In the genomic region with DNA sequence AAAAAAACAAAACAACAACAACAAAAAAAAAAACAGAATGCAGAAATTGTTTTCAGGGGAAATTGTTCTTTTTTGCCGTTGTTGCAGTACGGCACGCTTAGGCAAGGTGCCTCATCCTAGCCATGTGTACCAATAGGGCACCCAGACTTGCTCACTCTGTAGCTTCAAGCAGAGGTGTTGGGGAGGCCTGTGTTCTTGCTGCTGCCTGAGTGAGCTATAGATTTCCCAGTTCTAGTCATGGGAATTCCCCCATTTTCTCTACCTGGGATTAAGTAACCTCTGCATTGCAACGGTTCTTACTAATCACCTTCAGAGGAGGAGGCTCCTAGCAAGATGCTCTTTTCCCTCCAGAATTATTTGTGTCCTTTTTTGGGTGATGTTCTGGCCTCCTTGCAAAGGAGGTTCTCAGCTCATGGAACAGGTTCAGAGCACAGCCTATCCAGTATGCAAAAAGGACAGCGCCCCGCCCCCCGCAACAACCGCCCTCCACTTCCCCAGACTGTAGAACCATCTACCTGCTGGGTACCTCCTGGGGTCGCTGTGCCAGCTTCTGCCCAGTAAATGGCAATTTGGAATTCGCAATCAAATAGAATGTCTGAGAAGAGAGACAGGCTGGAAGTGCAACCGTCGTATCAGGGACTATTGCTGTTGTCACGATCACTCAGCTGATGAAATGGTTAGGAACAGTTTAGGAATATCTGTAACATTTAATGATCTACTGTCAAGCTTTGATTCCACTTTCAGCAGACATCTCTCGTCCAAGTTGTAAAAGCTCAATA, we compare ENCODE assay signal across 15 cellular contexts. TPM values are rescaled to one million over a fixed set of nuclear protein-coding genes. Genes with fewer than 3 reads are reported as not detected.
DNase-seq lines count a peak whose midpoint lies in the region; ATAC-seq, FAIRE-seq and TF ChIP-seq lines count a peak whose summit lies in the region.
"Had no signal": no experiment of that assay in that cellular context is flagged by ENCODE, and none has a peak within 500 bp of the region (broad histone marks: within the 10 kb centered on the region; RNA-seq: fewer than 3 reads in every experiment).

No MANE protein-coding gene starts in this region.

- CTCF ChIA-PET in endothelial cell of umbilical vein (lab: Charles Lee), result interaction anchor here (0.7 to 4.8 kb wide), 13 partner anchors 12 to 397 kb away, joined by 3 to 54 read pairs (median 4); partner anchors contain the start of genes ABCC5, EEF1AKMT4, EIF2B5 and PARL

- FAIRE-seq in endothelial cell of umbilical vein (lab: Jason Lieb, UNC), result peak; percentile 31

- no peaks in the 10 kb centered on the region for H3K79me2 ChIP-seq in endothelial cell of umbilical vein (ENCODE audit: control insufficient read depth, insufficient read depth, low read length)

- POLR2A ChIA-PET in endothelial cell of umbilical vein (lab: Charles Lee), result interaction anchor here (1.1 kb wide), 1 partner anchor 13 kb away, joined by 3 read pairs; the partner anchor contains the start of gene PARL

- H4K20me1 ChIP-seq in endothelial cell of umbilical vein (replicated peaks; ENCODE audit: control insufficient read depth, extremely low read depth, insufficient read depth, low read length), result no peaks in the 10 kb centered on the region

- dilution Hi-C loops in endothelial cell of umbilical vein (cut with MboI; ENCODE audit: extremely low pct_ligation_motif_present, low sequenced_read_pairs), result no loop called here

- H3K27ac Mint-ChIP-seq in activated naive CD4-positive, alpha-beta T cell treated with anti-CD3 and anti-CD28 coated beads, Interleukin-2, amount 50 U/mL, for 72 hours, result no peak overlapping the region
- H3K27ac Mint-ChIP-seq in stimulated activated naive CD8-positive, alpha-beta T cell treated with anti-CD3 and anti-CD28 coated beads, Interleukin-15, amount 100 ng/mL, for 72 hours, result no peak overlapping the region
- H3K27ac Mint-ChIP-seq: activated naive CD4-positive, alpha-beta T cell treated with anti-CD3 and anti-CD28 coated beads, Interleukin-2, amount 50 U/mL, for 24 hours; T-cell had no signal

- TF ChIP-seq POLR2A in endothelial cell of umbilical vein (IDR thresholded peaks at IDR 0.05; ENCODE audit: low read depth, low read length), result no peak

- no peaks in the 10 kb centered on the region for H3K4me1 ChIP-seq in endothelial cell of umbilical vein (ENCODE audit: control insufficient read depth, extremely low read depth, insufficient read depth, low read length)
- H3K4me1 ChIP-seq: body of pancreas had no signal

- BruUV-seq in endothelial cell of umbilical vein (replicated peaks; lab: Mats Ljungman, UMichigan), result no TSS peak

- no peaks in the 10 kb centered on the region for H3K36me3 ChIP-seq in endothelial cell of umbilical vein (ENCODE audit: control insufficient read depth in 2 of 2, extremely low read depth in 1 of 2, insufficient read depth in 2 of 2, low read length in 2 of 2)
- H3K36me3 ChIP-seq: gastrocnemius medialis, left ventricle myocardium inferior, sigmoid colon had no signal

- no peaks in the 10 kb centered on the region for H3K9me3 ChIP-seq in endothelial cell of umbilical vein (replicated peaks; ENCODE audit: control insufficient read depth, insufficient read depth, low read length)
- H3K9me3 ChIP-seq: body of pancreas, gastrocnemius medialis, left ventricle myocardium inferior, sigmoid colon had no signal

- no peaks in the 10 kb centered on the region for H3K9me1 ChIP-seq in endothelial cell of umbilical vein (replicated peaks; ENCODE audit: control insufficient read depth, extremely low read depth, insufficient read depth, low read length)

- no peak overlapping the region for H3K4me3 Mint-ChIP-seq in stimulated activated naive CD8-positive, alpha-beta T cell treated with anti-CD3 and anti-CD28 coated beads, Interleukin-15, amount 100 ng/mL, for 72 hours
- H3K4me3 Mint-ChIP-seq: activated naive CD4-positive, alpha-beta T cell treated with anti-CD3 and anti-CD28 coated beads, Interleukin-2, amount 50 U/mL, for 24 hours; T-cell had no signal

- H3K27ac ChIP-seq in endothelial cell of umbilical vein (ENCODE audit: insufficient read depth, low read depth, low read length), result no peak overlapping the region
- H3K27ac ChIP-seq: body of pancreas, coronary artery, gastrocnemius medialis, left ventricle myocardium inferior, sigmoid colon had no signal

- H3K36me3 Mint-ChIP-seq in activated naive CD4-positive, alpha-beta T cell treated with anti-CD3 and anti-CD28 coated beads, Interleukin-2, amount 50 U/mL, for 72 hours, result no peaks in the 10 kb centered on the region
- H3K36me3 Mint-ChIP-seq: T-cell had no signal

- intact Hi-C loops in endothelial cell of umbilical vein (cut with micrococcal nuclease), result no loop called here

- no peak overlapping the region for H3K4me2 ChIP-seq in endothelial cell of umbilical vein (ENCODE audit: insufficient read depth, low read length)

- peaks cover 28% of the 10 kb centered on the region for H3K27me3 Mint-ChIP-seq in stimulated activated naive CD8-positive, alpha-beta T cell treated with anti-CD3 and anti-CD28 coated beads, Interleukin-15, amount 100 ng/mL, for 72 hours

- TF ChIP-seq CTCF in endothelial cell of umbilical vein (IDR thresholded peaks at IDR 0.05; ENCODE audit: extremely low read depth in 1 of 2, insufficient read depth in 1 of 2, low read depth in 1 of 2, low read length in 2 of 2), result no peak

- no peak overlapping the region for H3K9ac ChIP-seq in endothelial cell of umbilical vein (replicated peaks; ENCODE audit: extremely low read depth, insufficient read depth, low read length)

- H3K9me3 Mint-ChIP-seq in activated naive CD4-positive, alpha-beta T cell treated with anti-CD3 and anti-CD28 coated beads, Interleukin-2, amount 50 U/mL, for 72 hours, result no peaks in the 10 kb centered on the region
- peaks cover 0 to 5% of the 10 kb centered on the region in 2 donors for H3K9me3 Mint-ChIP-seq in stimulated activated naive CD8-positive, alpha-beta T cell treated with anti-CD3 and anti-CD28 coated beads, Interleukin-15, amount 100 ng/mL, for 72 hours
- H3K9me3 Mint-ChIP-seq: activated naive CD4-positive, alpha-beta T cell treated with anti-CD3 and anti-CD28 coated beads, Interleukin-2, amount 50 U/mL, for 24 hours had no signal

- no peak overlapping the region for H2AFZ ChIP-seq in endothelial cell of umbilical vein (ENCODE audit: low read depth, low read length)

- peaks cover 6 to 9% of the 10 kb centered on the region in 2 experiments for H3K27me3 ChIP-seq in endothelial cell of umbilical vein (ENCODE audit: control insufficient read depth in 2 of 2, insufficient read depth in 2 of 2, low read length in 2 of 2)
- H3K27me3 ChIP-seq: body of pancreas, gastrocnemius medialis had no signal

- ATAC-seq in activated naive CD4-positive, alpha-beta T cell treated with anti-CD3 and anti-CD28 coated beads, Interleukin-2, amount 50 U/mL, for 72 hours, result peak; percentile 83 to 85
- peak; percentile 72 for ATAC-seq in stimulated activated naive CD8-positive, alpha-beta T cell treated with anti-CD3 and anti-CD28 coated beads, Interleukin-15, amount 100 ng/mL, for 72 hours
- ATAC-seq: body of pancreas, gastrocnemius medialis, T-cell had no signal

- no peak overlapping the region for H3K4me3 ChIP-seq in endothelial cell of umbilical vein (replicated peaks in 1 of 3; ENCODE audit: insufficient read depth in 1 of 3, low read depth in 1 of 3, low read length in 3 of 3)
- H3K4me3 ChIP-seq: body of pancreas, coronary artery, gastrocnemius medialis, left ventricle myocardium inferior, sigmoid colon had no signal

- no peak for DNase-seq in activated naive CD4-positive, alpha-beta T cell treated with anti-CD3 and anti-CD28 coated beads, Interleukin-2, amount 50 U/mL, for 72 hours (ENCODE audit: low spot score in 2 of 2)
- no peak for DNase-seq in activated naive CD4-positive, alpha-beta T cell treated with Interleukin-2 at 50 U/mL for 16 hours
- DNase-seq in NCI-H526 (lab: John Stamatoyannopoulos, UW) (peak; percentile 54 to 85), endothelial cell of umbilical vein (ENCODE audit: low read depth, low spot score) (no peak), KG1 (lab: John Stamatoyannopoulos, UW) (no peak), GM19240 (ENCODE audit: insufficient read length, low spot score) (no peak)
- no peak for DNase-seq in stimulated activated naive CD8-positive, alpha-beta T cell treated with anti-CD3 and anti-CD28 coated beads, Interleukin-15, amount 100 ng/mL, for 72 hours
- DNase-seq: body of pancreas, gastrocnemius medialis, left ventricle myocardium inferior, NCI-H2029, sigmoid colon, T-cell had no signal

- peaks cover 9% of the 10 kb centered on the region for H3K4me1 Mint-ChIP-seq in stimulated activated naive CD8-positive, alpha-beta T cell treated with anti-CD3 and anti-CD28 coated beads, Interleukin-15, amount 100 ng/mL, for 72 hours
- H3K4me1 Mint-ChIP-seq: activated naive CD4-positive, alpha-beta T cell treated with anti-CD3 and anti-CD28 coated beads, Interleukin-2, amount 50 U/mL, for 24 hours had no signal

TF ChIP-seq in endothelial cell of umbilical vein, 7 proteins besides CTCF, POLR2A, EP300 and RAD21:
- TF ChIP-seq FOS (IDR thresholded peaks at IDR 0.05; ENCODE audit: borderline replicate concordance, insufficient read depth, low read length) (no peak), POLR2AphosphoS5 (IDR thresholded peaks at IDR 0.05; ENCODE audit: insufficient read depth, low read depth, low read length) (no peak), JUN (IDR thresholded peaks at IDR 0.05; ENCODE audit: borderline replicate concordance, insufficient read depth, insufficient read length, low read depth) (no peak), EZH2 (IDR thresholded peaks at IDR 0.05; ENCODE audit: borderline replicate concordance, low read depth, low read length, severe bottlenecking) (no peak), GATA2 (IDR thresholded peaks at IDR 0.05; ENCODE audit: insufficient read depth, insufficient read length, low read depth, low read length) (no peak), MYC (IDR thresholded peaks at IDR 0.05; ENCODE audit: low read depth, low read length) (no peak)
- TF ChIP-seq, protein P1, sequence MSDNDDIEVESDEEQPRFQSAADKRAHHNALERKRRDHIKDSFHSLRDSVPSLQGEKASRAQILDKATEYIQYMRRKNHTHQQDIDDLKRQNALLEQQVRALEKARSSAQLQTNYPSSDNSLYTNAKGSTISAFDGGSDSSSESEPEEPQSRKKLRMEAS (IDR thresholded peaks at IDR 0.05; ENCODE audit: insufficient read depth, insufficient read length), result no peak

RNA-seq across cellular contexts. Expression of gene PARL, which starts 13.1 kb away (rescaled TPM):
- total RNA-seq in activated naive CD4-positive, alpha-beta T cell treated with anti-CD3 and anti-CD28 coated beads, Interleukin-2, amount 50 U/mL, for 72 hours, result 10 to 100 TPM; 88.7 to 94.2 TPM
- total RNA-seq in endothelial cell of umbilical vein, result 48.1 and 54.1 TPM in 2 replicates
- polyA plus RNA-seq in endothelial cell of umbilical vein, result 33.7 and 38.8 TPM in 2 replicates
- polyA plus RNA-seq in endothelial cell of umbilical vein (2011; cell fraction: cytosol; rRNA removed), result 36.9 and 43.3 TPM in 2 replicates
- 24.6 and 26.7 TPM in 2 replicates for polyA plus RNA-seq in endothelial cell of umbilical vein (2011; cell fraction: nucleus; rRNA removed)
- polyA plus RNA-seq in endothelial cell of umbilical vein (2012), result 39.7 and 62.5 TPM in 2 replicates
- 27.7 and 32.5 TPM in 2 replicates for polyA minus RNA-seq in endothelial cell of umbilical vein
- polyA minus RNA-seq in endothelial cell of umbilical vein (2011; cell fraction: cytosol; rRNA and poly(A)+ RNA removed), result 13.8 TPM
- polyA minus RNA-seq in endothelial cell of umbilical vein (2011; cell fraction: nucleus; rRNA and poly(A)+ RNA removed), result 12.6 and 13.8 TPM in 2 replicates

Comparison
In these comparisons a context has a peak if more than half of its experiments do, and no peak if none do; other contexts are left out.
1. DNase-seq: peak in NCI-H526 (2 of 2); none in activated naive CD4-positive, alpha-beta T cell treated with anti-CD3 and anti-CD28 coated beads, Interleukin-2, amount 50 U/mL, for 72 hours (0 of 2), activated naive CD4-positive, alpha-beta T cell treated with Interleukin-2 at 50 U/mL for 16 hours (single experiment), endothelial cell of umbilical vein (single experiment), stimulated activated naive CD8-positive, alpha-beta T cell treated with anti-CD3 and anti-CD28 coated beads, Interleukin-15, amount 100 ng/mL, for 72 hours (0 of 2), KG1 (single experiment) and GM19240 (single experiment).